ENCODE assay signal across 1 cellular context in the genomic region with DNA sequence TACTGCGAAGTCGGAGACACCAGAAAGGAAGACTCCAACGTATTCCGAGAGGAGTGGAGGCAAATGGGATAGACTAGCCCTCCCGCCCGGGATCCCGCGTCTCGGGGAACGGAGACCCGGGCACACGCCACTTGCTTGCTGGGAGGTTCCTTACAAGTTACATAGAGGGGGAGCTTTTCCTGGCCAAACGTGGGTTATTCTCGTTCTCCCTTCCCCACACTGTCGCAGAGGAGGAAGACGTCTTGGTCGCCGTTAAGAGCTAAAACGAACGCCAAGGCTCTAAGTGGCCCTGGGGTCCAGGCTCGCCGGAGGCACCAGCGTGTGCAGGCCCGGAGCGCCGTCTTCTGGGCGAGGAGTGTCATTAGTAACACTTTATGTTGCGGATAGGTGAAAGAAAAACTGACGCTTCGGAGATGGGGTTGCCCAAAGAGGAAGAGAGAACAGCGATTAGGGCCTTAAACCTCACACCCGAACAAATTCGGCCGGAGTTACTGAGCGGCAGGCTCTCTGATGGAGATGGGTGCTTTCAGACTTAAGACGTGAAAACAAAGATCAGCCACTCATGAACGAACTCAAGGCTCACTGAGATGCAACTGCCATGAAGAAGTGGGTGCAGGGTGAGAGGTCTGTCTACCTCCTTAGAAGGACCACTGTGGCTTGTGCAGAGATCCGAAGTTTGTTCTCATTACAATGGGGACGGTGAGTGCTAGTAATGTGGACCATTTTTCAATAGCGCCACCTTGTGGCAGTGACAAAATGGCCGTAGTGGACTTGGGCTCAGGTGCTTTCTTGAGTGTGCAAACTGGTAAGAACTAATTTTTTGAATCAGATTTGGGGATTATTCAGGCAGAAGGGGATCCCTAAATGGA.
TF ChIP-seq lines count a peak whose summit lies in the region.

No MANE protein-coding gene starts in this region.

TF ChIP-seq in HepG2, 621 proteins besides CTCF, POLR2A, EP300 and RAD21 (continued from another document and continues in another):
- TF ChIP-seq KMT2B (CRISPR knock-in tag; IDR thresholded peaks at IDR 0.05) = peak; percentile 53; the same call in 1 of the 2 replicates
- TF ChIP-seq, protein P1, sequence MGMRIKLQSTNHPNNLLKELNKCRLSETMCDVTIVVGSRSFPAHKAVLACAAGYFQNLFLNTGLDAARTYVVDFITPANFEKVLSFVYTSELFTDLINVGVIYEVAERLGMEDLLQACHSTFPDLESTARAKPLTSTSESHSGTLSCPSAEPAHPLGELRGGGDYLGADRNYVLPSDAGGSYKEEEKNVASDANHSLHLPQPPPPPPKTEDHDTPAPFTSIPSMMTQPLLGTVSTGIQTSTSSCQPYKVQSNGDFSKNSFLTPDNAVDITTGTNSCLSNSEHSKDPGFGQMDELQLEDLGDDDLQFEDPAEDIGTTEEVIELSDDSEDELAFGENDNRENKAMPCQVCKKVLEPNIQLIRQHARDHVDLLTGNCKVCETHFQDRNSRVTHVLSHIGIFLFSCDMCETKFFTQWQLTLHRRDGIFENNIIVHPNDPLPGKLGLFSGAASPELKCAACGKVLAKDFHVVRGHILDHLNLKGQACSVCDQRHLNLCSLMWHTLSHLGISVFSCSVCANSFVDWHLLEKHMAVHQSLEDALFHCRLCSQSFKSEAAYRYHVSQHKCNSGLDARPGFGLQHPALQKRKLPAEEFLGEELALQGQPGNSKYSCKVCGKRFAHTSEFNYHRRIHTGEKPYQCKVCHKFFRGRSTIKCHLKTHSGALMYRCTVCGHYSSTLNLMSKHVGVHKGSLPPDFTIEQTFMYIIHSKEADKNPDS (CRISPR knock-in tag; IDR thresholded peaks at IDR 0.05) = no peak
- 0 out of 2 replicates have a peak, but pooled peaks have one; percentile 3 for TF ChIP-seq ZNF607 (CRISPR knock-in tag; IDR thresholded peaks at IDR 0.05; ENCODE audit: borderline replicate concordance)
- peak; percentile 75; the same call in 1 of the 2 replicates for TF ChIP-seq ZNF891 (CRISPR knock-in tag; IDR thresholded peaks at IDR 0.05)
- TF ChIP-seq NFE2L1 (CRISPR knock-in tag; IDR thresholded peaks at IDR 0.05; ENCODE audit: borderline replicate concordance) = no peak
- TF ChIP-seq JARID2 (CRISPR knock-in tag; IDR thresholded peaks at IDR 0.05; ENCODE audit: insufficient replicate concordance) = no peak
- no peak for TF ChIP-seq SRSF9 (IDR thresholded peaks at IDR 0.05; ENCODE audit: borderline replicate concordance, insufficient read depth, low read depth, low read length, poor library complexity, severe bottlenecking)
- no peak; the same call in 1 of the 2 replicates for TF ChIP-seq CBFB (CRISPR knock-in tag; IDR thresholded peaks at IDR 0.05)
- no peak for TF ChIP-seq ZNF3 (CRISPR knock-in tag; IDR thresholded peaks at IDR 0.05)
- peak; percentile 82; the same call in 1 of the 2 replicates for TF ChIP-seq ZNF567 (CRISPR knock-in tag; IDR thresholded peaks at IDR 0.05; ENCODE audit: borderline replicate concordance)
- peak; percentile 48 for TF ChIP-seq GATAD1 (CRISPR knock-in tag; IDR thresholded peaks at IDR 0.05)
- TF ChIP-seq, protein P2, sequence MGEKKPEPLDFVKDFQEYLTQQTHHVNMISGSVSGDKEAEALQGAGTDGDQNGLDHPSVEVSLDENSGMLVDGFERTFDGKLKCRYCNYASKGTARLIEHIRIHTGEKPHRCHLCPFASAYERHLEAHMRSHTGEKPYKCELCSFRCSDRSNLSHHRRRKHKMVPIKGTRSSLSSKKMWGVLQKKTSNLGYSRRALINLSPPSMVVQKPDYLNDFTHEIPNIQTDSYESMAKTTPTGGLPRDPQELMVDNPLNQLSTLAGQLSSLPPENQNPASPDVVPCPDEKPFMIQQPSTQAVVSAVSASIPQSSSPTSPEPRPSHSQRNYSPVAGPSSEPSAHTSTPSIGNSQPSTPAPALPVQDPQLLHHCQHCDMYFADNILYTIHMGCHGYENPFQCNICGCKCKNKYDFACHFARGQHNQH (CRISPR knock-in tag; IDR thresholded peaks at IDR 0.05) = peak; percentile 70; the same call in 1 of the 2 replicates
- peak; percentile 18; the same call in 1 of the 2 replicates for TF ChIP-seq SPEN (CRISPR knock-in tag; IDR thresholded peaks at IDR 0.05; ENCODE audit: low read depth)
- TF ChIP-seq ARID2 (CRISPR knock-in tag; IDR thresholded peaks at IDR 0.05; ENCODE audit: borderline replicate concordance) = peak; percentile 81; the same call in 1 of the 2 replicates
- TF ChIP-seq SALL1 (CRISPR knock-in tag; IDR thresholded peaks at IDR 0.05) = peak; percentile 61; the same call in 1 of the 2 replicates
- TF ChIP-seq DR1 (CRISPR knock-in tag; IDR thresholded peaks at IDR 0.05) = no peak
- 0 out of 2 replicates have a peak, but pooled peaks have one; percentile 49 for TF ChIP-seq ZFP41 (CRISPR knock-in tag; IDR thresholded peaks at IDR 0.05; ENCODE audit: borderline replicate concordance)
- peak; percentile 86; the same call in 1 of the 2 replicates for TF ChIP-seq ZNF337 (CRISPR knock-in tag; IDR thresholded peaks at IDR 0.05; ENCODE audit: borderline replicate concordance, low read depth)
- TF ChIP-seq, protein P3, sequence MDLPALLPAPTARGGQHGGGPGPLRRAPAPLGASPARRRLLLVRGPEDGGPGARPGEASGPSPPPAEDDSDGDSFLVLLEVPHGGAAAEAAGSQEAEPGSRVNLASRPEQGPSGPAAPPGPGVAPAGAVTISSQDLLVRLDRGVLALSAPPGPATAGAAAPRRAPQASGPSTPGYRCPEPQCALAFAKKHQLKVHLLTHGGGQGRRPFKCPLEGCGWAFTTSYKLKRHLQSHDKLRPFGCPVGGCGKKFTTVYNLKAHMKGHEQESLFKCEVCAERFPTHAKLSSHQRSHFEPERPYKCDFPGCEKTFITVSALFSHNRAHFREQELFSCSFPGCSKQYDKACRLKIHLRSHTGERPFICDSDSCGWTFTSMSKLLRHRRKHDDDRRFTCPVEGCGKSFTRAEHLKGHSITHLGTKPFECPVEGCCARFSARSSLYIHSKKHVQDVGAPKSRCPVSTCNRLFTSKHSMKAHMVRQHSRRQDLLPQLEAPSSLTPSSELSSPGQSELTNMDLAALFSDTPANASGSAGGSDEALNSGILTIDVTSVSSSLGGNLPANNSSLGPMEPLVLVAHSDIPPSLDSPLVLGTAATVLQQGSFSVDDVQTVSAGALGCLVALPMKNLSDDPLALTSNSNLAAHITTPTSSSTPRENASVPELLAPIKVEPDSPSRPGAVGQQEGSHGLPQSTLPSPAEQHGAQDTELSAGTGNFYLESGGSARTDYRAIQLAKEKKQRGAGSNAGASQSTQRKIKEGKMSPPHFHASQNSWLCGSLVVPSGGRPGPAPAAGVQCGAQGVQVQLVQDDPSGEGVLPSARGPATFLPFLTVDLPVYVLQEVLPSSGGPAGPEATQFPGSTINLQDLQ (CRISPR knock-in tag; IDR thresholded peaks at IDR 0.05) = no peak
- no peak; the same call in 1 of the 2 replicates for TF ChIP-seq ZNF430 (CRISPR knock-in tag; IDR thresholded peaks at IDR 0.05)
- peak; percentile 50; the same call in 1 of the 2 replicates for TF ChIP-seq FOSL2 (CRISPR knock-in tag; IDR thresholded peaks at IDR 0.05)
- TF ChIP-seq ZNF33B (CRISPR knock-in tag; IDR thresholded peaks at IDR 0.05) = peak; percentile 70; the same call in 1 of the 2 replicates
- TF ChIP-seq, protein P4, sequence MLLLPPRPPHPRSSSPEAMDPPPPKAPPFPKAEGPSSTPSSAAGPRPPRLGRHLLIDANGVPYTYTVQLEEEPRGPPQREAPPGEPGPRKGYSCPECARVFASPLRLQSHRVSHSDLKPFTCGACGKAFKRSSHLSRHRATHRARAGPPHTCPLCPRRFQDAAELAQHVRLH (CRISPR knock-in tag; IDR thresholded peaks at IDR 0.05; ENCODE audit: borderline replicate concordance, low read depth) = peak; percentile 53; the same call in 1 of the 2 replicates
- 0 out of 2 replicates have a peak, but pooled peaks have one; percentile 24 for TF ChIP-seq THYN1 (CRISPR knock-in tag; IDR thresholded peaks at IDR 0.05; ENCODE audit: borderline replicate concordance, low read depth)
- TF ChIP-seq ZNF547 (CRISPR knock-in tag; IDR thresholded peaks at IDR 0.05) = peak; percentile 69; the same call in 1 of the 2 replicates
- peak; percentile 68 for TF ChIP-seq HDAC1 (CRISPR knock-in tag; IDR thresholded peaks at IDR 0.05)
- TF ChIP-seq, protein P5, sequence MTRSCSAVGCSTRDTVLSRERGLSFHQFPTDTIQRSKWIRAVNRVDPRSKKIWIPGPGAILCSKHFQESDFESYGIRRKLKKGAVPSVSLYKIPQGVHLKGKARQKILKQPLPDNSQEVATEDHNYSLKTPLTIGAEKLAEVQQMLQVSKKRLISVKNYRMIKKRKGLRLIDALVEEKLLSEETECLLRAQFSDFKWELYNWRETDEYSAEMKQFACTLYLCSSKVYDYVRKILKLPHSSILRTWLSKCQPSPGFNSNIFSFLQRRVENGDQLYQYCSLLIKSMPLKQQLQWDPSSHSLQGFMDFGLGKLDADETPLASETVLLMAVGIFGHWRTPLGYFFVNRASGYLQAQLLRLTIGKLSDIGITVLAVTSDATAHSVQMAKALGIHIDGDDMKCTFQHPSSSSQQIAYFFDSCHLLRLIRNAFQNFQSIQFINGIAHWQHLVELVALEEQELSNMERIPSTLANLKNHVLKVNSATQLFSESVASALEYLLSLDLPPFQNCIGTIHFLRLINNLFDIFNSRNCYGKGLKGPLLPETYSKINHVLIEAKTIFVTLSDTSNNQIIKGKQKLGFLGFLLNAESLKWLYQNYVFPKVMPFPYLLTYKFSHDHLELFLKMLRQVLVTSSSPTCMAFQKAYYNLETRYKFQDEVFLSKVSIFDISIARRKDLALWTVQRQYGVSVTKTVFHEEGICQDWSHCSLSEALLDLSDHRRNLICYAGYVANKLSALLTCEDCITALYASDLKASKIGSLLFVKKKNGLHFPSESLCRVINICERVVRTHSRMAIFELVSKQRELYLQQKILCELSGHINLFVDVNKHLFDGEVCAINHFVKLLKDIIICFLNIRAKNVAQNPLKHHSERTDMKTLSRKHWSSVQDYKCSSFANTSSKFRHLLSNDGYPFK (CRISPR knock-in tag; IDR thresholded peaks at IDR 0.05; ENCODE audit: borderline replicate concordance) = peak; percentile 87; the same call in 1 of the 2 replicates
- no peak for TF ChIP-seq ZNF7 (CRISPR knock-in tag; IDR thresholded peaks at IDR 0.05)
- TF ChIP-seq, protein P6, sequence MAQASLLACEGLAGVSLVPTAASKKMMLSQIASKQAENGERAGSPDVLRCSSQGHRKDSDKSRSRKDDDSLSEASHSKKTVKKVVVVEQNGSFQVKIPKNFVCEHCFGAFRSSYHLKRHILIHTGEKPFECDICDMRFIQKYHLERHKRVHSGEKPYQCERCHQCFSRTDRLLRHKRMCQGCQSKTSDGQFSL (CRISPR knock-in tag; IDR thresholded peaks at IDR 0.05) = 0 out of 2 replicates have a peak, but pooled peaks have one; percentile 16
- no peak for TF ChIP-seq ZNF776 (CRISPR knock-in tag; IDR thresholded peaks at IDR 0.05)
- 0 out of 2 replicates have a peak, but pooled peaks have one; percentile 10 for TF ChIP-seq ZNF644 (CRISPR knock-in tag; IDR thresholded peaks at IDR 0.05; ENCODE audit: low read depth)
- no peak; the same call in 1 of the 2 replicates for TF ChIP-seq GATAD2A (CRISPR knock-in tag; IDR thresholded peaks at IDR 0.05)
- TF ChIP-seq ZZZ3 (CRISPR knock-in tag; IDR thresholded peaks at IDR 0.05; ENCODE audit: borderline replicate concordance) = peak; percentile 51; the same call in 1 of the 2 replicates
- TF ChIP-seq NR3C1 (CRISPR knock-in tag; IDR thresholded peaks at IDR 0.05) = no peak
- peak; percentile 6; the same call in 1 of the 2 replicates for TF ChIP-seq CC2D1A (CRISPR knock-in tag; IDR thresholded peaks at IDR 0.05)
- TF ChIP-seq ZNF207 (IDR thresholded peaks at IDR 0.05; ENCODE audit: borderline replicate concordance) = no peak
- TF ChIP-seq, protein P7, sequence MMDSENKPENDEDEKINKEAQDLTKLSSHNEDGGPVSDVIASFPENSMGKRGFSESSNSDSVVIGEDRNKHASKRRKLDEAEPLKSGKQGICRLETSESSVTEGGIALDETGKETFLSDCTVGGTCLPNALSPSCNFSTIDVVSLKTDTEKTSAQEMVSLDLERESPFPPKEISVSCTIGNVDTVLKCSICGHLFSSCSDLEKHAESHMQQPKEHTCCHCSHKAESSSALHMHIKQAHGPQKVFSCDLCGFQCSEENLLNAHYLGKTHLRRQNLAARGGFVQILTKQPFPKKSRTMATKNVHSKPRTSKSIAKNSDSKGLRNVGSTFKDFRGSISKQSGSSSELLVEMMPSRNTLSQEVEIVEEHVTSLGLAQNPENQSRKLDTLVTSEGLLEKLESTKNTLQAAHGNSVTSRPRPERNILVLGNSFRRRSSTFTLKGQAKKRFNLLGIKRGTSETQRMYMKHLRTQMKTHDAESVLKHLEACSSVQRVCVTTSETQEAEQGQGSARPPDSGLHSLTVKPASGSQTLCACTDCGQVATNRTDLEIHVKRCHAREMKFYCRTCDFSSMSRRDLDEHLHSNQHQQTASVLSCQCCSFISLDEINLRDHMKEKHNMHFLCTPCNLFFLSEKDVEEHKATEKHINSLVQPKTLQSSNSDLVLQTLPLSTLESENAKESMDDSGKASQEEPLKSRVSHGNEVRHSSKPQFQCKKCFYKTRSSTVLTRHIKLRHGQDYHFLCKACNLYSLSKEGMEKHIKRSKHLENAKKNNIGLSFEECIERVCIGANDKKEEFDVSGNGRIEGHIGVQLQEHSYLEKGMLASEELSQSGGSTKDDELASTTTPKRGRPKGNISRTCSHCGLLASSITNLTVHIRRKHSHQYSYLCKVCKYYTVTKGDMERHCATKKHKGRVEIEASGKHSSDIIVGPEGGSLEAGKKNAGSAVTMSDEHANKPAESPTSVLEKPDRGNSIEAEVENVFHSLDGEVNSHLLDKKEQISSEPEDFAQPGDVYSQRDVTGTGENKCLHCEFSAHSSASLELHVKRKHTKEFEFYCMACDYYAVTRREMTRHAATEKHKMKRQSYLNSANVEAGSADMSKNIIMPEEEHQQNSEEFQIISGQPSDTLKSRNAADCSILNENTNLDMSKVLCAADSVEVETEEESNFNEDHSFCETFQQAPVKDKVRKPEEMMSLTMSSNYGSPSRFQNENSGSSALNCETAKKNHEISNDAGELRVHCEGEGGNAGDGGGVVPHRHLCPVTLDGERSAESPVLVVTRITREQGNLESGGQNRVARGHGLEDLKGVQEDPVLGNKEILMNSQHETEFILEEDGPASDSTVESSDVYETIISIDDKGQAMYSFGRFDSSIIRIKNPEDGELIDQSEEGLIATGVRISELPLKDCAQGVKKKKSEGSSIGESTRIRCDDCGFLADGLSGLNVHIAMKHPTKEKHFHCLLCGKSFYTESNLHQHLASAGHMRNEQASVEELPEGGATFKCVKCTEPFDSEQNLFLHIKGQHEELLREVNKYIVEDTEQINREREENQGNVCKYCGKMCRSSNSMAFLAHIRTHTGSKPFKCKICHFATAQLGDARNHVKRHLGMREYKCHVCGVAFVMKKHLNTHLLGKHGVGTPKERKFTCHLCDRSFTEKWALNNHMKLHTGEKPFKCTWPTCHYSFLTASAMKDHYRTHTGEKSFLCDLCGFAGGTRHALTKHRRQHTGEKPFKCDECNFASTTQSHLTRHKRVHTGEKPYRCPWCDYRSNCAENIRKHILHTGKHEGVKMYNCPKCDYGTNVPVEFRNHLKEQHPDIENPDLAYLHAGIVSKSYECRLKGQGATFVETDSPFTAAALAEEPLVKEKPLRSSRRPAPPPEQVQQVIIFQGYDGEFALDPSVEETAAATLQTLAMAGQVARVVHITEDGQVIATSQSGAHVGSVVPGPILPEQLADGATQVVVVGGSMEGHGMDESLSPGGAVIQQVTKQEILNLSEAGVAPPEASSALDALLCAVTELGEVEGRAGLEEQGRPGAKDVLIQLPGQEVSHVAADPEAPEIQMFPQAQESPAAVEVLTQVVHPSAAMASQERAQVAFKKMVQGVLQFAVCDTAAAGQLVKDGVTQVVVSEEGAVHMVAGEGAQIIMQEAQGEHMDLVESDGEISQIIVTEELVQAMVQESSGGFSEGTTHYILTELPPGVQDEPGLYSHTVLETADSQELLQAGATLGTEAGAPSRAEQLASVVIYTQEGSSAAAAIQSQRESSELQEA (CRISPR knock-in tag; IDR thresholded peaks at IDR 0.05; ENCODE audit: not compliant biosample characterization) = no peak
- peak; percentile 76 for TF ChIP-seq PITX1 (CRISPR knock-in tag; IDR thresholded peaks at IDR 0.05)
